ENCODE assay signal across 1 cellular context in the genomic region with DNA sequence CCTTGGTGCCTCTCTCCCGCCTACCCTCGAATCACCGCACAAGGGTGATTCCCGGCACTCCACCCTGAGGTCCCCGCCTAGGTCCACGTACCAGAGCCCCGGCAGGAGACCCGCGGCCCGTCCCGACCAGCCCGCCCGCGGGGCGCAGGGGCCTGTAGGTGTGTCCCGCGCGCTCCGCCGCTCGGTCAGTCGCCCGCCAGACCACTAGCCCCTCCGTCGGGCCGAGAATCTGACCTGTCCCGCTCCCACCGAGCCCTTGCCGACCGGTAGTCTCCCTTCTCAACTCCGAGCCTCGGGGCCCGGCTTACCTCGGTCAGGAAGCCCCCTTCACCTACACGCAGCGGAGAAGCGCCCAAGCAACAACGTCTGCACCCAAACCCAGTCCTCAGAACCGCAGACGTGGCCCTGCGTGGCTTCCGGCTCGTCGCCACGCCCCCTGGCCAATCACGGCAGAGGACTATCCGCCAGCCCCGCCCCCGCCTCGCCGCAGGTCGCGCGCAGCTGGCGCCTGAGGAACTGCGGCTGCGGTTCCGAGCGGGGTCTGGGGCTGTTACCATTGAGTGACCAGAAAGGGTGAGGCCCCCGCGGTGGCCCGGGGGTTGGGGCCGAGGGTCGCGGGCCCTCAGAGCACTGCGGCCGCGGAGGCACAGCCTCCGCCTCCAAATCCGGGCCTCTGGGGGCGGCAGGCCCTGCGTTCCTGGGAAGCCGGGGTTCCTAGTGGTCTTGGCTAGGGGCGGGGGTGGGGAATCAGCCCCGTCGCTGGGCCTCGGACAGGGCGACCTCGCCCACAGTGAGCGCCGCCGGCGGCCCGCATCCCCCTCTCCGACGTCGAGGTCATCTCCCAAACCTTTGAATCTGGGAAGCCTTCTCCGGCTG.
TF ChIP-seq lines count a peak whose summit lies in the region.

A gene with protein sequence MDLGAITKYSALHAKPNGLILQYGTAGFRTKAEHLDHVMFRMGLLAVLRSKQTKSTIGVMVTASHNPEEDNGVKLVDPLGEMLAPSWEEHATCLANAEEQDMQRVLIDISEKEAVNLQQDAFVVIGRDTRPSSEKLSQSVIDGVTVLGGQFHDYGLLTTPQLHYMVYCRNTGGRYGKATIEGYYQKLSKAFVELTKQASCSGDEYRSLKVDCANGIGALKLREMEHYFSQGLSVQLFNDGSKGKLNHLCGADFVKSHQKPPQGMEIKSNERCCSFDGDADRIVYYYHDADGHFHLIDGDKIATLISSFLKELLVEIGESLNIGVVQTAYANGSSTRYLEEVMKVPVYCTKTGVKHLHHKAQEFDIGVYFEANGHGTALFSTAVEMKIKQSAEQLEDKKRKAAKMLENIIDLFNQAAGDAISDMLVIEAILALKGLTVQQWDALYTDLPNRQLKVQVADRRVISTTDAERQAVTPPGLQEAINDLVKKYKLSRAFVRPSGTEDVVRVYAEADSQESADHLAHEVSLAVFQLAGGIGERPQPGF (minus strand): TSS at position 395 of the 876 bp plus-strand sequence. CDS start 2,253 bp downstream, outside the sequence.
A gene (plus strand): TSS at position 487 of the 876 bp plus-strand sequence. CDS start 1,095 bp downstream, outside the sequence.

TF ChIP-seq in A549, 52 proteins besides CTCF, POLR2A, EP300 and RAD21 (continued from another document):
- TF ChIP-seq, protein P1, sequence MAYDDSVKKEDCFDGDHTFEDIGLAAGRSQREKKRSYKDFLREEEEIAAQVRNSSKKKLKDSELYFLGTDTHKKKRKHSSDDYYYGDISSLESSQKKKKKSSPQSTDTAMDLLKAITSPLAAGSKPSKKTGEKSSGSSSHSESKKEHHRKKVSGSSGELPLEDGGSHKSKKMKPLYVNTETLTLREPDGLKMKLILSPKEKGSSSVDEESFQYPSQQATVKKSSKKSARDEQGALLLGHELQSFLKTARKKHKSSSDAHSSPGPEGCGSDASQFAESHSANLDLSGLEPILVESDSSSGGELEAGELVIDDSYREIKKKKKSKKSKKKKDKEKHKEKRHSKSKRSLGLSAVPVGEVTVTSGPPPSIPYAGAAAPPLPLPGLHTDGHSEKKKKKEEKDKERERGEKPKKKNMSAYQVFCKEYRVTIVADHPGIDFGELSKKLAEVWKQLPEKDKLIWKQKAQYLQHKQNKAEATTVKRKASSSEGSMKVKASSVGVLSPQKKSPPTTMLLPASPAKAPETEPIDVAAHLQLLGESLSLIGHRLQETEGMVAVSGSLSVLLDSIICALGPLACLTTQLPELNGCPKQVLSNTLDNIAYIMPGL (CRISPR knock-in tag; IDR thresholded peaks at IDR 0.05; ENCODE audit: borderline replicate concordance): no peak
- TF ChIP-seq FOSB (CRISPR knock-in tag; IDR thresholded peaks at IDR 0.05): no peak
